In genomic region chr12:38664661-38665269, GRCh38 we compare ENCODE assay signal across 8 cellular contexts.
DNase-seq lines count a peak whose midpoint lies in the region; ATAC-seq, FAIRE-seq and TF ChIP-seq lines count a peak whose summit lies in the region.

No MANE protein-coding gene starts in this region.

- no peaks in the 10 kb centered on the region for H3K79me2 ChIP-seq in astrocyte (ENCODE audit: insufficient read depth, low read length)

- H3K4me3 Mint-ChIP-seq in astrocyte (ENCODE audit: unreplicated experiment): no peak overlapping the region
- no peak overlapping the region for H3K4me3 Mint-ChIP-seq in nephron
- H3K4me3 Mint-ChIP-seq in activated T-helper 17 cell treated with anti-CD3 and anti-CD28 coated beads, Interleukin-2, amount 50 U/mL, for 72 hours: no peak overlapping the region

- DNase-seq in A549 (ENCODE audit: low read depth in 1 of 2, low spot score in 1 of 2) (peak in 1 of 2 experiments; percentile 57), astrocyte (ENCODE audit: low read depth) (no peak), NCI-H2107 treated with DMSO at 0.1 percent for 48 hours (lab: John Stamatoyannopoulos, UW; ENCODE audit: unreplicated experiment) (no peak), posterior vena cava (ENCODE audit: low spot score) (no peak)

- H3K27ac ChIP-seq in A549 (no peak overlapping the region), astrocyte (ENCODE audit: low read depth, low read length) (no peak overlapping the region)

- ATAC-seq in A549: peak; percentile 85 to 91
- peak; percentile 87 for ATAC-seq in GM18868 (IDR thresholded peaks at IDR 0.05; ENCODE audit: unreplicated experiment)
- peak; percentile 87 for ATAC-seq in HG03432 (IDR thresholded peaks at IDR 0.05; ENCODE audit: unreplicated experiment)
- ATAC-seq in activated T-helper 17 cell treated with anti-CD3 and anti-CD28 coated beads, Interleukin-2, amount 50 U/mL, for 72 hours (replicated peaks): no peak

- no peaks in the 10 kb centered on the region for H4K20me1 ChIP-seq in astrocyte (ENCODE audit: insufficient read depth, low read length)

- no peaks in the 10 kb centered on the region for H3K4me1 Mint-ChIP-seq in astrocyte (ENCODE audit: low read depth, unreplicated experiment)
- H3K4me1 Mint-ChIP-seq in nephron: peaks cover 7% of the 10 kb centered on the region
- no peaks in the 10 kb centered on the region for H3K4me1 Mint-ChIP-seq in activated T-helper 17 cell treated with anti-CD3 and anti-CD28 coated beads, Interleukin-2, amount 50 U/mL, for 72 hours

- no peaks in the 10 kb centered on the region for H3K27me3 ChIP-seq in astrocyte (ENCODE audit: insufficient read depth, low read length)

- H3K4me3 ChIP-seq in A549 (no peak overlapping the region), astrocyte (ENCODE audit: insufficient read depth, low read depth, low read length) (no peak overlapping the region)

- H3K4me2 ChIP-seq in A549 (no peak overlapping the region), astrocyte (ENCODE audit: low read length) (no peak overlapping the region)

- TF ChIP-seq CTCF in A549 (IDR thresholded peaks at IDR 0.05) (peak; percentile 59), astrocyte (IDR thresholded peaks at IDR 0.05; ENCODE audit: insufficient read depth, low read depth, low read length) (peak; percentile 34), nephron (IDR thresholded peaks at IDR 0.05; ENCODE audit: unreplicated experiment in 3 of 3) (peak; percentile 45 to 56 (median 47))

- POLR2A ChIA-PET in A549 (lab: Yijun Ruan, JAX): interaction anchor here (1.0 kb wide), 1 partner anchor 240 kb away, joined by 3 read pairs; the partner anchor contains the start of gene CPNE8

- H3K36me3 Mint-ChIP-seq in astrocyte (ENCODE audit: low read depth, unreplicated experiment): peaks cover 5% of the 10 kb centered on the region
- peaks cover 5% of the 10 kb centered on the region for H3K36me3 Mint-ChIP-seq in nephron (ENCODE audit: low read depth)
- H3K36me3 Mint-ChIP-seq in activated T-helper 17 cell treated with anti-CD3 and anti-CD28 coated beads, Interleukin-2, amount 50 U/mL, for 72 hours (ENCODE audit: low read depth): peaks cover 12% of the 10 kb centered on the region

- H3K27me3 Mint-ChIP-seq in astrocyte (ENCODE audit: low read depth, unreplicated experiment): no peaks in the 10 kb centered on the region
- no peaks in the 10 kb centered on the region for H3K27me3 Mint-ChIP-seq in nephron (ENCODE audit: low read depth)
- H3K27me3 Mint-ChIP-seq in activated T-helper 17 cell treated with anti-CD3 and anti-CD28 coated beads, Interleukin-2, amount 50 U/mL, for 72 hours: no peaks in the 10 kb centered on the region

- FAIRE-seq in A549 (lab: Jason Lieb, UNC): no peak
- no peak for FAIRE-seq in astrocyte (lab: Jason Lieb, UNC)

- no peak for TF ChIP-seq POLR2A in A549 (IDR thresholded peaks at IDR 0.05; ENCODE audit: low read length)

- peak; percentile 54 to 55; a peak in 4 of 5 replicates for TF ChIP-seq RAD21 in A549 (conservative IDR thresholded peaks at IDR 0.05 in 1 of 2, IDR thresholded peaks at IDR 0.05 in 1 of 2)

- H2AFZ ChIP-seq in astrocyte (ENCODE audit: low read depth, low read length): no peak overlapping the region

- H3K4me1 ChIP-seq in A549: no peaks in the 10 kb centered on the region
- no peaks in the 10 kb centered on the region for H3K4me1 ChIP-seq in astrocyte (ENCODE audit: insufficient read depth, low read length)

- no peak overlapping the region for H3K9ac ChIP-seq in astrocyte (ENCODE audit: low read length)

- intact Hi-C loops in posterior vena cava (cut with DNase I): no loop called here

- peaks cover 5% of the 10 kb centered on the region; the same call in 1 of the 3 replicates for H3K9me3 ChIP-seq in A549
- H3K9me3 ChIP-seq in astrocyte (ENCODE audit: insufficient read depth, low read depth, low read length): no peaks in the 10 kb centered on the region

- no peaks in the 10 kb centered on the region for H3K36me3 ChIP-seq in astrocyte (ENCODE audit: insufficient read depth, low read length)

- no peak overlapping the region for H3K27ac Mint-ChIP-seq in astrocyte (ENCODE audit: unreplicated experiment)
- H3K27ac Mint-ChIP-seq in nephron: no peak overlapping the region
- H3K27ac Mint-ChIP-seq in activated T-helper 17 cell treated with anti-CD3 and anti-CD28 coated beads, Interleukin-2, amount 50 U/mL, for 72 hours: no peak overlapping the region

- CTCF ChIA-PET in A549 (lab: Yijun Ruan, JAX): interaction anchor here (0.6 to 1.5 kb wide), 9 partner anchors 15 to 608 kb away, joined by 3 to 5 read pairs (median 4); no protein-coding TSS in a partner anchor

- TF ChIP-seq EP300 in A549 (IDR thresholded peaks at IDR 0.05): no peak

- H3K9me3 Mint-ChIP-seq in astrocyte (ENCODE audit: unreplicated experiment) (peaks cover 14% of the 10 kb centered on the region), nephron (peaks cover 6% of the 10 kb centered on the region)
- H3K9me3 Mint-ChIP-seq in activated T-helper 17 cell treated with anti-CD3 and anti-CD28 coated beads, Interleukin-2, amount 50 U/mL, for 72 hours: peaks cover 11% of the 10 kb centered on the region

TF ChIP-seq in A549, 52 proteins besides CTCF, POLR2A, EP300 and RAD21:
- TF ChIP-seq MAZ (IDR thresholded peaks at IDR 0.05; ENCODE audit: borderline replicate concordance, low read depth, low read length) (no peak), CBX8 (IDR thresholded peaks at IDR 0.05) (no peak), SMC3 (IDR thresholded peaks at IDR 0.05) (peak; percentile 42; the same call in 2 of the 3 replicates)
